ENCODE assay signal across 1 cellular context in the genomic region with DNA sequence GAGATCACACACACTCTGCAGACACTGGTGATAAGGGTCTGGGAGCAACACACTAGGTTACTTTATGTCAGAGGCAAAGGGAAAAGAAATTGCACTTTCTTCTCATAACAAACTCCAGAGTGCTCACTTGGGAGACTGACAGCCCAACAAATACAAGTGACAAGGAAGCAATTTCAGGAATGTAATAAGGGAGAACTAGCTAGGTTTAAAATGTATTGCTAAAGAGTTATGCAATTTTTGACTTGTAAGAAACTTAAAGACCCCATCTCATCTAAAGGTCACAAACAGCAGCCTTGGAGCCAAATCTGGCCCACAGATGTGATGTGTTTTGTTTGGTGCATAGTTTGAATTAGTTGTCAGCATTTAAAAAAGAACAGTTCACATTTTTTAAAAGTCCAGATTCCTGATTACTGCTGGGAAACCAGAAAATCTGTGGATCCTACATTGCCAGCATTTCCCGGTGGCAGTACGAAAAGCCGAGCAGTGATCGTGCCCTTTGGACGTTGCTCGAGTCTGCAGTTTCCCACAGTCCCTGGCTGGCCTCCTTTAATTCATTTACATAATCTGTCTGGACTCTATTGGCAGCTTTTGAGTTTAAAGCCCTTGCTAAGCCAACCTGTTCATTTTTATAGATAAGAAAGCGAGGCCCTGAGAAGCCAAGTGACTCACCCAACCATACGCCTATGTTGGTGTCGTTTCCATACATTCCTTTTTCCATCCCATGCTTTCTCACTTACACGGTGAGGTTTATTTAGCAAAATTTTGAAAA.
TF ChIP-seq lines count a peak whose summit lies in the region.

No MANE protein-coding gene starts in this region.

TF ChIP-seq in H1, 55 proteins besides CTCF, POLR2A, EP300 and RAD21:
- no peak for TF ChIP-seq RBBP5 (IDR thresholded peaks at IDR 0.05; ENCODE audit: borderline replicate concordance, low read depth, low read length)
- TF ChIP-seq POU5F1 (IDR thresholded peaks at IDR 0.05; ENCODE audit: low read depth, low read length) = no peak
- no peak for TF ChIP-seq CEBPB (IDR thresholded peaks at IDR 0.05; ENCODE audit: low read depth, low read length)
- TF ChIP-seq RXRA (IDR thresholded peaks at IDR 0.05; ENCODE audit: insufficient read depth, low read depth, low read length) = no peak
- no peak for TF ChIP-seq YY1 (IDR thresholded peaks at IDR 0.05; ENCODE audit: low read depth, low read length)
- no peak for TF ChIP-seq KDM1A (IDR thresholded peaks at IDR 0.05; ENCODE audit: borderline replicate concordance, low read length)
- no peak for TF ChIP-seq NRF1 (IDR thresholded peaks at IDR 0.05; ENCODE audit: low read depth, low read length)
- TF ChIP-seq SIRT6 (IDR thresholded peaks at IDR 0.05; ENCODE audit: low read length) = no peak
- TF ChIP-seq BRCA1 (IDR thresholded peaks at IDR 0.05; ENCODE audit: low read depth, low read length) = no peak
- TF ChIP-seq ZNF274 (IDR thresholded peaks at IDR 0.05; ENCODE audit: borderline replicate concordance, extremely low read depth, low read length) = no peak
- TF ChIP-seq, protein P1, sequence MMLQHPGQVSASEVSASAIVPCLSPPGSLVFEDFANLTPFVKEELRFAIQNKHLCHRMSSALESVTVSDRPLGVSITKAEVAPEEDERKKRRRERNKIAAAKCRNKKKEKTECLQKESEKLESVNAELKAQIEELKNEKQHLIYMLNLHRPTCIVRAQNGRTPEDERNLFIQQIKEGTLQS (IDR thresholded peaks at IDR 0.05; ENCODE audit: insufficient read depth, low read depth, low read length) = no peak
- no peak for TF ChIP-seq ASH2L (IDR thresholded peaks at IDR 0.05; ENCODE audit: low read length)
- TF ChIP-seq CHD2 (IDR thresholded peaks at IDR 0.05; ENCODE audit: low read length) = no peak
- TF ChIP-seq CBX5 (IDR thresholded peaks at IDR 0.05; ENCODE audit: low read depth, low read length) = no peak
- no peak for TF ChIP-seq SP2 (IDR thresholded peaks at IDR 0.05; ENCODE audit: low read length)
- TF ChIP-seq, protein P2, sequence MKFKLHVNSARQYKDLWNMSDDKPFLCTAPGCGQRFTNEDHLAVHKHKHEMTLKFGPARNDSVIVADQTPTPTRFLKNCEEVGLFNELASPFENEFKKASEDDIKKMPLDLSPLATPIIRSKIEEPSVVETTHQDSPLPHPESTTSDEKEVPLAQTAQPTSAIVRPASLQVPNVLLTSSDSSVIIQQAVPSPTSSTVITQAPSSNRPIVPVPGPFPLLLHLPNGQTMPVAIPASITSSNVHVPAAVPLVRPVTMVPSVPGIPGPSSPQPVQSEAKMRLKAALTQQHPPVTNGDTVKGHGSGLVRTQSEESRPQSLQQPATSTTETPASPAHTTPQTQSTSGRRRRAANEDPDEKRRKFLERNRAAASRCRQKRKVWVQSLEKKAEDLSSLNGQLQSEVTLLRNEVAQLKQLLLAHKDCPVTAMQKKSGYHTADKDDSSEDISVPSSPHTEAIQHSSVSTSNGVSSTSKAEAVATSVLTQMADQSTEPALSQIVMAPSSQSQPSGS (IDR thresholded peaks at IDR 0.05; ENCODE audit: low read length) = no peak
- no peak for TF ChIP-seq MAFK (IDR thresholded peaks at IDR 0.05; ENCODE audit: low read depth, low read length)
- no peak for TF ChIP-seq SRF (IDR thresholded peaks at IDR 0.05; ENCODE audit: low read depth, low read length)
- TF ChIP-seq FOSL1 (IDR thresholded peaks at IDR 0.05; ENCODE audit: insufficient read depth, low read depth, low read length) = no peak
- no peak for TF ChIP-seq TCF12 (IDR thresholded peaks at IDR 0.05; ENCODE audit: low read depth, low read length)
